Comparison of ENCODE assay signal across 7 cellular contexts in the genomic region with DNA sequence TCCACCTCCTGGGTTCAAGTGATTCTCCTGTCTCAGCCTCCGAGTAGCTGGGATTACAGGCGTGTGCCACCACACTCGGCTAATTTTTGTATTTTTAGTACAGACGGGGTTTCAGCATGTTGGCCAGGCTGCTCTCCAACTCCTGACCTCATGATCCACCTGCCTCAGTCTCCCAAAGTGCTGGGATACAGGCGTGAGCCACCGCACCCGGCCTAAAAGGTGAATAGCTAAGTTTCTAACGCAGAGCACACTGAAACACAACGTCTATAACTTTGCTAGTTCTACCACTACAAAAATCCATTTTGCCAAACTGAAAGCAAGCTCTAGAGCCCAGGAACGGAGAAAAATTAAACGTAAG. TPM values are rescaled to one million over a fixed set of nuclear protein-coding genes. Genes with fewer than 3 reads are reported as not detected.
DNase-seq lines count a peak whose midpoint lies in the region; ATAC-seq and TF ChIP-seq lines count a peak whose summit lies in the region.
"Not testable (repeated sequence)": the region's sequence is repeated elsewhere in the genome, so short reads cannot be mapped to it uniquely, and the experiment has no call there.

No MANE protein-coding gene starts in this region.

- not testable (repeated sequence) for DNase-seq in GM23338 (ENCODE audit: low spot score); RWPE1 (ENCODE audit: low spot score); activated naive CD4-positive, alpha-beta T cell treated with anti-CD3 and anti-CD28 coated beads, Interleukin-2, amount 10 ng/mL, durations not matched to agents 7 days and 5 days; right atrium auricular region (ENCODE audit: low spot score)

- H3K4me2 ChIP-seq in GM23338: peak overlapping the region; percentile 58

- peak overlapping the region; percentile 90 for H3K4me3 ChIP-seq in GM23338
- H3K4me3 ChIP-seq in right atrium auricular region: peak overlapping the region; percentile 83 to 85
- H3K4me3 ChIP-seq in muscle layer of duodenum (ENCODE audit: low read depth in 1 of 2, low read length in 2 of 2): peak overlapping the region; percentile 85 to 99
- peak overlapping the region; percentile 56 to 81 (median 69) for H3K4me3 ChIP-seq in skin epidermis

- H3K9me3 ChIP-seq in right atrium auricular region; muscle layer of duodenum (ENCODE audit: control insufficient read depth in 1 of 2, low read length in 2 of 2): not testable (repeated sequence)

- ATAC-seq in GM23338: not testable (repeated sequence)

- H3K36me3 ChIP-seq in GM23338 (ENCODE audit: insufficient read depth): peaks cover 25% of the 10 kb centered on the region
- H3K36me3 ChIP-seq in right atrium auricular region: peaks cover 14% of the 10 kb centered on the region
- peaks cover 10 to 15% of the 10 kb centered on the region in 2 donors for H3K36me3 ChIP-seq in muscle layer of duodenum (ENCODE audit: control insufficient read depth in 1 of 2, insufficient read depth in 2 of 2, low read length in 2 of 2)

- peaks cover 43% of the 10 kb centered on the region for H3K79me2 ChIP-seq in GM23338 (replicated peaks; ENCODE audit: insufficient read depth)

- H3K36me3 Mint-ChIP-seq in GM23338 (ENCODE audit: low read depth): peaks cover 31% of the 10 kb centered on the region
- peaks cover 25% of the 10 kb centered on the region for H3K36me3 Mint-ChIP-seq in activated naive CD4-positive, alpha-beta T cell treated with anti-CD3 and anti-CD28 coated beads, Interleukin-2, amount 10 ng/mL, durations not matched to agents 7 days and 5 days
- H3K36me3 Mint-ChIP-seq in dendritic cell treated with granulocyte-macrophage colony-stimulating factor and Interleukin-4, amounts not matched to agents 40 ng/mL and 50 ng/mL, for 4 days (ENCODE audit: low read depth): peaks cover 36% of the 10 kb centered on the region

- not testable (repeated sequence) for H3K27me3 ChIP-seq in GM23338 (ENCODE audit: insufficient read depth); right atrium auricular region; muscle layer of duodenum (ENCODE audit: low read depth, low read length)

- H2AFZ ChIP-seq in GM23338: peak overlapping the region; percentile 48; the same call in 1 of the 2 replicates

- not testable (repeated sequence) for H3K9me2 ChIP-seq in GM23338 (ENCODE audit: insufficient read depth)

- CTCF ChIA-PET in RWPE1 (lab: Yijun Ruan, JAX): interaction anchor here (1.7 kb wide), 1 partner anchor 12 kb away, joined by 5 read pairs; no protein-coding TSS in a partner anchor
- CTCF ChIA-PET in activated naive CD4-positive, alpha-beta T cell treated with anti-CD3 and anti-CD28 coated beads, Interleukin-2, amount 10 ng/mL, durations not matched to agents 7 days and 5 days (lab: Charles Lee): interaction anchor here (1.1 to 1.3 kb wide), 3 partner anchors 9 to 62 kb away, joined by 3 to 5 read pairs (median 4); no protein-coding TSS in a partner anchor

- H3F3A ChIP-seq in GM23338 (replicated peaks; ENCODE audit: low read depth): not testable (repeated sequence)

- H3K4me1 ChIP-seq in GM23338 (ENCODE audit: insufficient read depth): not testable (repeated sequence)
- H3K4me1 ChIP-seq in right atrium auricular region (peaks cover 0 to 33% of the 10 kb centered on the region in 2 donors), muscle layer of duodenum (ENCODE audit: control insufficient read depth in 1 of 2, insufficient read depth in 2 of 2, low read length in 2 of 2) (peaks cover 6 to 25% of the 10 kb centered on the region in 2 donors)

- H3K4me3 Mint-ChIP-seq in GM23338: peak overlapping the region; percentile 98
- H3K4me3 Mint-ChIP-seq in activated naive CD4-positive, alpha-beta T cell treated with anti-CD3 and anti-CD28 coated beads, Interleukin-2, amount 10 ng/mL, durations not matched to agents 7 days and 5 days: peak overlapping the region; percentile 96
- H3K4me3 Mint-ChIP-seq in dendritic cell treated with granulocyte-macrophage colony-stimulating factor and Interleukin-4, amounts not matched to agents 40 ng/mL and 50 ng/mL, for 4 days: peak overlapping the region; percentile 88

- peak overlapping the region; percentile 97 for H3K27ac Mint-ChIP-seq in GM23338
- peak overlapping the region; percentile 95 for H3K27ac Mint-ChIP-seq in activated naive CD4-positive, alpha-beta T cell treated with anti-CD3 and anti-CD28 coated beads, Interleukin-2, amount 10 ng/mL, durations not matched to agents 7 days and 5 days
- H3K27ac Mint-ChIP-seq in dendritic cell treated with granulocyte-macrophage colony-stimulating factor and Interleukin-4, amounts not matched to agents 40 ng/mL and 50 ng/mL, for 4 days: peak overlapping the region; percentile 89

- not testable (repeated sequence) for TF ChIP-seq CTCF in GM23338 (conservative IDR thresholded peaks at IDR 0.05; ENCODE audit: low read depth in 2 of 2); RWPE1 (conservative IDR thresholded peaks at IDR 0.05; ENCODE audit: low read depth); right atrium auricular region (IDR thresholded peaks at IDR 0.05)

- not testable (repeated sequence) for H4K20me1 ChIP-seq in GM23338 (replicated peaks; ENCODE audit: insufficient read depth)

- H3K9me3 Mint-ChIP-seq in GM23338; activated naive CD4-positive, alpha-beta T cell treated with anti-CD3 and anti-CD28 coated beads, Interleukin-2, amount 10 ng/mL, durations not matched to agents 7 days and 5 days; dendritic cell treated with granulocyte-macrophage colony-stimulating factor and Interleukin-4, amounts not matched to agents 40 ng/mL and 50 ng/mL, for 4 days: not testable (repeated sequence)

- not testable (repeated sequence) for H3K27me3 Mint-ChIP-seq in GM23338 (ENCODE audit: insufficient read depth, low read depth, poor library complexity)
- H3K27me3 Mint-ChIP-seq in activated naive CD4-positive, alpha-beta T cell treated with anti-CD3 and anti-CD28 coated beads, Interleukin-2, amount 10 ng/mL, durations not matched to agents 7 days and 5 days: peaks cover 18% of the 10 kb centered on the region
- H3K27me3 Mint-ChIP-seq in dendritic cell treated with granulocyte-macrophage colony-stimulating factor and Interleukin-4, amounts not matched to agents 40 ng/mL and 50 ng/mL, for 4 days: peaks cover 17% of the 10 kb centered on the region

- intact Hi-C loops in dendritic cell treated with granulocyte-macrophage colony-stimulating factor and Interleukin-4, amounts not matched to agents 40 ng/mL and 50 ng/mL, for 4 days (cut with micrococcal nuclease): loop anchor here (2.0 kb wide), 1 partner anchor 62 kb away; a partner anchor contains a TSS

- POLR2A ChIA-PET in RWPE1 (lab: Yijun Ruan, JAX; ENCODE audit: low non-redundant PET): interaction anchor here (1.3 to 1.6 kb wide), 2 partner anchors 12 to 61 kb away, joined by 5 to 6 read pairs; a partner anchor contains a TSS

- H3K27ac ChIP-seq in GM23338 (ENCODE audit: low read depth) (0 out of 2 replicates have a peak overlapping the region, but pooled peaks have one; percentile 64), RWPE1 (peak overlapping the region; percentile 83), right atrium auricular region (peak overlapping the region; percentile 79 to 87), muscle layer of duodenum (ENCODE audit: low read length) (peak overlapping the region; percentile 95), skin epidermis (peak overlapping the region; percentile 58 to 94 (median 88))

- peaks cover 15% of the 10 kb centered on the region for H3K4me1 Mint-ChIP-seq in GM23338
- H3K4me1 Mint-ChIP-seq in activated naive CD4-positive, alpha-beta T cell treated with anti-CD3 and anti-CD28 coated beads, Interleukin-2, amount 10 ng/mL, durations not matched to agents 7 days and 5 days: peaks cover 40% of the 10 kb centered on the region
- H3K4me1 Mint-ChIP-seq in dendritic cell treated with granulocyte-macrophage colony-stimulating factor and Interleukin-4, amounts not matched to agents 40 ng/mL and 50 ng/mL, for 4 days (ENCODE audit: low read depth): peaks cover 22% of the 10 kb centered on the region

RNA-seq across cellular contexts. Expression of a gene that starts 0.5 kb away (rescaled TPM):
- 104 and 144 TPM in 2 replicates for total RNA-seq in GM23338 (2014; rRNA removed; shearing (Covaris generic))
- 368 and 406 TPM in 2 replicates for polyA plus RNA-seq in GM23338 (2016; fragmentation: Nextera tagmentation; extraction: Ambion mirVana)
- total RNA-seq in right atrium auricular region: 10 to 100 TPM; 48.0 to 57.7 TPM
